In the genomic region with DNA sequence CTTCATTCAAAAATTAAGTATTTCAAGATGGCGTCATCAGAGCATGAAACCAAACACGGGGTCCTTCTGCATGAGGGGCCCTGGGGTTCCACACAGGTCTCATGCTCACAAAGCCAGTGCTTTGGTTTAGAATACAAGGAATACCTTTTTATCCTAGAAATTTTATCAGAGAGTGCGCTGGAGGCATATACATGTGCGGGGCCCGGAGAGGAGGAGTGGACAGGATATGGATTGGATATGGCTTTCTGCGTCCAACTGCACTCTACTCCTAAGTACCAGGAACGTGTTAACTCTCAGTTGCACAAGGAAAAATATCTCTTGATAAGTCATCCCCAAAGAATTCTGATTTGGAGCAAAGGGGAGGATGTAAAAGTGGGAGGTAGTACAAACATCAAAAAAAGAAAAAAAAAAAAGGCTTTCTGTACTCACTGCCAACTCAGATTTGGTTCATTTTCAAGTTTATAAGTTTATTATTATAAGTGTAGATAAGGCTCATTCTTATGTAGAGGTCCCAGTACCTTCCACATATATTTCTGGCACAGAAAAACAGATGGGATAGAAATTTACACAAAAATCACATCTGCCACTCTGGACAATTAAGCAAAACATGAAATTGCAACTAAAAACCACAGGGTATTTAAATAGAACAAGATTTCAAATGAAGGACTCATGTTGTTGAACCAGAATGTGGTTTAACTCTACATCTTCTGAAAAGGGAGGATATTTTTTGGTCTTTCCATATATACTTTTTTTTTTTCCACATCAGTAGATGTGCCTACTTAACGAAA, we compare ENCODE assay signal across 13 cellular contexts.
A peak's percentile ranks its signal among the peaks of the same experiment; 100 is the strongest.
DNase-seq lines count a peak whose midpoint lies in the region; ATAC-seq and TF ChIP-seq lines count a peak whose summit lies in the region.
"Had no signal": no experiment of that assay in that cellular context is flagged by ENCODE, and none has a peak within 500 bp of the region (broad histone marks: within the 10 kb centered on the region; RNA-seq: fewer than 3 reads in every experiment).

No MANE protein-coding gene starts in this region.

- no peaks in the 10 kb centered on the region for H3K36me3 Mint-ChIP-seq in activated CD8-positive, alpha-beta memory T cell treated with anti-CD3 and anti-CD28 coated beads, Interleukin-2, amount 10 ng/mL, durations not matched to agents 7 days and 5 days
- H3K36me3 Mint-ChIP-seq: naive B cell had no signal

- H3K4me1 ChIP-seq in gastrocnemius medialis = peaks cover 41 to 44% of the 10 kb centered on the region in 2 donors

- TF ChIP-seq CTCF in fibroblast of villous mesenchyme (IDR thresholded peaks at IDR 0.05; ENCODE audit: insufficient read depth, low read depth, low read length) = no peak
- TF ChIP-seq CTCF in gastrocnemius medialis (IDR thresholded peaks at IDR 0.05 in 4 of 5, conservative IDR thresholded peaks at IDR 0.05 in 1 of 5) = no peak

- no peaks in the 10 kb centered on the region for H3K9me3 Mint-ChIP-seq in activated CD8-positive, alpha-beta memory T cell treated with anti-CD3 and anti-CD28 coated beads, Interleukin-2, amount 10 ng/mL, durations not matched to agents 7 days and 5 days (ENCODE audit: low read depth)
- H3K9me3 Mint-ChIP-seq: endodermal cell had no signal

- no peak overlapping the region for H3K27ac Mint-ChIP-seq in activated CD8-positive, alpha-beta memory T cell treated with anti-CD3 and anti-CD28 coated beads, Interleukin-2, amount 10 ng/mL, durations not matched to agents 7 days and 5 days
- H3K27ac Mint-ChIP-seq: endodermal cell, naive B cell had no signal

- H3K4me1 Mint-ChIP-seq in activated CD8-positive, alpha-beta memory T cell treated with anti-CD3 and anti-CD28 coated beads, Interleukin-2, amount 10 ng/mL, durations not matched to agents 7 days and 5 days = no peaks in the 10 kb centered on the region
- H3K4me1 Mint-ChIP-seq: naive B cell had no signal

- H3K27ac ChIP-seq in SK-N-MC (peak overlapping the region; percentile 48), gastrocnemius medialis (peak overlapping the region in 3 of 4 donors; percentile 7 to 88 (median 24))

- CTCF ChIA-PET in activated CD8-positive, alpha-beta memory T cell treated with anti-CD3 and anti-CD28 coated beads, Interleukin-2, amount 10 ng/mL, durations not matched to agents 7 days and 5 days (lab: Charles Lee) = no interaction called here

- H3K9ac ChIP-seq in SK-N-MC (ENCODE audit: insufficient read length) = no peak overlapping the region

- intact Hi-C loops in gastrocnemius medialis (cut with DNase I; ENCODE audit: low total_unique reads) = no loop called here

- in situ Hi-C loops in gastrocnemius medialis (cut with MboI; ENCODE audit: low sequenced_read_pairs in 4 of 4) = no loop called here

- ATAC-seq in gastrocnemius medialis = no peak
- ATAC-seq in esophagus mucosa = no peak
- ATAC-seq in activated CD8-positive, alpha-beta memory T cell treated with anti-CD3 and anti-CD28 coated beads, Interleukin-2, amount 10 ng/mL, durations not matched to agents 7 days and 5 days = no peak

- H3K4me3 Mint-ChIP-seq in activated CD8-positive, alpha-beta memory T cell treated with anti-CD3 and anti-CD28 coated beads, Interleukin-2, amount 10 ng/mL, durations not matched to agents 7 days and 5 days = no peak overlapping the region
- H3K4me3 Mint-ChIP-seq: endodermal cell, naive B cell had no signal

- no peak overlapping the region for H3K4me3 ChIP-seq in SK-N-MC
- no peak overlapping the region for H3K4me3 ChIP-seq in fibroblast of villous mesenchyme (ENCODE audit: low read depth, low read length)
- H3K4me3 ChIP-seq in gastrocnemius medialis = no peak overlapping the region

- H3K36me3 ChIP-seq in SK-N-MC (ENCODE audit: insufficient read depth, low read length) (no peaks in the 10 kb centered on the region), gastrocnemius medialis (no peaks in the 10 kb centered on the region)

- H3K27me3 Mint-ChIP-seq in activated CD8-positive, alpha-beta memory T cell treated with anti-CD3 and anti-CD28 coated beads, Interleukin-2, amount 10 ng/mL, durations not matched to agents 7 days and 5 days = no peaks in the 10 kb centered on the region

- peak; percentile 67 for DNase-seq in DMS 273 (lab: John Stamatoyannopoulos, UW; ENCODE audit: unreplicated experiment)
- DNase-seq in SK-N-MC (ENCODE audit: low read depth, low spot score) = no peak
- peak; percentile 97 for DNase-seq in fibroblast of villous mesenchyme (ENCODE audit: low read depth)
- DNase-seq in gastrocnemius medialis = no peak
- DNase-seq in amygdala (lab: John Stamatoyannopoulos, UW) = no peak
- no peak for DNase-seq in LoVo (ENCODE audit: low spot score)
- no peak for DNase-seq in activated CD8-positive, alpha-beta memory T cell treated with anti-CD3 and anti-CD28 coated beads, Interleukin-2, amount 10 ng/mL, durations not matched to agents 7 days and 5 days
- DNase-seq: activated CD8-positive, alpha-beta memory T cell treated with anti-CD3 and anti-CD28 coated beads, Interleukin-2, amount 50 U/mL, for 4 hours; DMS79 treated with DMSO at 0.1 percent for 48 hours; endodermal cell; naive B cell; NCI-H146 had no signal

- H3K27me3 ChIP-seq in gastrocnemius medialis = no peaks in the 10 kb centered on the region

- no peak for TF ChIP-seq POLR2A in gastrocnemius medialis (IDR thresholded peaks at IDR 0.05)

- H3K9me3 ChIP-seq in SK-N-MC (ENCODE audit: low read depth, low read length) (no peaks in the 10 kb centered on the region), gastrocnemius medialis (no peaks in the 10 kb centered on the region)

Comparison
In these comparisons a context has a peak if more than half of its experiments do, and no peak if none do; other contexts are left out.
1. DNase-seq: peak in DMS 273 (single experiment) and fibroblast of villous mesenchyme (single experiment); none in SK-N-MC (single experiment), gastrocnemius medialis (0 of 2), amygdala (0 of 56), LoVo (single experiment) and activated CD8-positive, alpha-beta memory T cell treated with anti-CD3 and anti-CD28 coated beads, Interleukin-2, amount 10 ng/mL, durations not matched to agents 7 days and 5 days (single experiment).